Comparison of ENCODE assay signal across 8 cellular contexts in genomic region chr9:114385412-114386181, GRCh38. TPM values are rescaled to one million over a fixed set of nuclear protein-coding genes. Genes with fewer than 3 reads are reported as not detected.
DNase-seq lines count a peak whose midpoint lies in the region; ATAC-seq, FAIRE-seq and TF ChIP-seq lines count a peak whose summit lies in the region.

No MANE protein-coding gene starts in this region.

- H3K27ac ChIP-seq in BLaER1: peak overlapping the region; percentile 93
- 0 out of 2 replicates have a peak overlapping the region, but pooled peaks have one; percentile 13 for H3K27ac ChIP-seq in HUES6 (ENCODE audit: low read depth, low read length)

- H3K9me3 ChIP-seq in BLaER1: no peaks in the 10 kb centered on the region
- no peaks in the 10 kb centered on the region for H3K9me3 ChIP-seq in HUES6 (ENCODE audit: control insufficient read depth, insufficient read depth, low read depth, low read length)

- TF ChIP-seq CTCF in activated B cell treated with CpG ODN at 0.5 μM for 24 hours (IDR thresholded peaks at IDR 0.05) (no peak), bronchial epithelial cell (IDR thresholded peaks at IDR 0.05; ENCODE audit: insufficient read depth, low read length, severe bottlenecking) (no peak), lower leg skin (IDR thresholded peaks at IDR 0.05) (no peak)

- ATAC-seq in GM21381 (IDR thresholded peaks at IDR 0.05; ENCODE audit: unreplicated experiment): peak; percentile 82
- peak; percentile 77 for ATAC-seq in activated B cell treated with CpG ODN at 0.5 μM for 24 hours (ENCODE audit: low read depth)

- intact Hi-C loops in activated B cell treated with CpG ODN at 0.5 μM for 24 hours (cut with micrococcal nuclease): loop anchor here (1.0 to 5.0 kb wide), 6 partner anchors 12 to 227 kb away; partner anchors contain the start of gene TMEM268
- intact Hi-C loops in lower leg skin (cut with DNase I; ENCODE audit: low total_unique reads): no loop called here

- DNase-seq in activated B cell treated with CpG ODN at 0.5 μM for 24 hours (peak; percentile 71), bronchial epithelial cell (ENCODE audit: low read depth) (peak; percentile 96), lower leg skin (ENCODE audit: low spot score in 2 of 2) (peak; percentile 81 to 93), NCI-H1092 (lab: John Stamatoyannopoulos, UW) (no peak)
- peak; percentile 81 for DNase-seq in stimulated activated CD8-positive, alpha-beta memory T cell treated with anti-CD3 and anti-CD28 coated beads, Interleukin-12 subunit alpha, Interleukin-12 subunit beta, amount 100 ng/mL, for 1 hour (ENCODE audit: low read depth)

- TF ChIP-seq POLR2A in lower leg skin (IDR thresholded peaks at IDR 0.05): no peak

- no peaks in the 10 kb centered on the region for H3K9me3 Mint-ChIP-seq in activated B cell treated with CpG ODN at 0.5 μM for 24 hours

- H3K36me3 Mint-ChIP-seq in activated B cell treated with CpG ODN at 0.5 μM for 24 hours (ENCODE audit: low read depth): peaks cover 74% of the 10 kb centered on the region

- peak overlapping the region; percentile 97 for H3K4me3 Mint-ChIP-seq in activated B cell treated with CpG ODN at 0.5 μM for 24 hours

- H3K36me3 ChIP-seq in BLaER1 (peaks cover 20% of the 10 kb centered on the region), HUES6 (ENCODE audit: control insufficient read depth, insufficient read depth, low read length) (no peaks in the 10 kb centered on the region), bronchial epithelial cell (ENCODE audit: control insufficient read depth, insufficient read depth, low read length) (peaks cover 2% of the 10 kb centered on the region)

- H3K4me1 ChIP-seq in BLaER1 (peaks cover 75% of the 10 kb centered on the region), HUES6 (ENCODE audit: control insufficient read depth, insufficient read depth, low read length) (peaks cover 68% of the 10 kb centered on the region)

- peak overlapping the region; percentile 93 for H3K27ac Mint-ChIP-seq in activated B cell treated with CpG ODN at 0.5 μM for 24 hours

- H3K27me3 ChIP-seq in BLaER1 (no peaks in the 10 kb centered on the region), HUES6 (ENCODE audit: control insufficient read depth, insufficient read depth, low read length) (no peaks in the 10 kb centered on the region), bronchial epithelial cell (ENCODE audit: control insufficient read depth, insufficient read depth, low read length) (no peaks in the 10 kb centered on the region)

- POLR2A ChIA-PET in activated B cell treated with CpG ODN at 0.5 μM for 24 hours (lab: Charles Lee): interaction anchor here (0.5 to 23.4 kb wide), 23 partner anchors 8 to 1165 kb away, joined by 3 to 913 read pairs (median 5); partner anchors contain the start of genes ATP6V1G1, FKBP15 and TMEM268

- H4K20me1 ChIP-seq in BLaER1: peaks cover 28% of the 10 kb centered on the region; the same call in 1 of the 2 replicates

- 28 to 43% methylated on average over 11 of the region's 11 CpGs for WGBS in lower leg skin, 2 donors

- CTCF ChIA-PET in activated B cell treated with CpG ODN at 0.5 μM for 24 hours (lab: Charles Lee): interaction anchor here (0.8 to 6.3 kb wide), 12 partner anchors 9 to 268 kb away, joined by 3 to 46 read pairs (median 7); no protein-coding TSS in a partner anchor

- H3K4me2 ChIP-seq in BLaER1: peak overlapping the region; percentile 90

- H3K4me3 ChIP-seq in BLaER1 (peak overlapping the region; percentile 79), HUES6 (ENCODE audit: low read depth, low read length) (no peak overlapping the region), bronchial epithelial cell (ENCODE audit: low read depth, low read length) (no peak overlapping the region), lower leg skin (ENCODE audit: low read depth, poor library complexity, severe bottlenecking) (no peak overlapping the region)

- no peaks in the 10 kb centered on the region for H3K27me3 Mint-ChIP-seq in activated B cell treated with CpG ODN at 0.5 μM for 24 hours

- H3K4me1 Mint-ChIP-seq in activated B cell treated with CpG ODN at 0.5 μM for 24 hours: peaks cover 85% of the 10 kb centered on the region

- FAIRE-seq in bronchial epithelial cell (lab: Jason Lieb, UNC): peak; percentile 93

- peak overlapping the region; percentile 93 for H3K9ac ChIP-seq in BLaER1
- H3K9ac ChIP-seq in HUES6 (ENCODE audit: low read length): no peak overlapping the region

RNA-seq across cellular contexts. Expression of gene AKNA, which starts 2.2 kb away (rescaled TPM):
- 283 and 322 TPM in 2 replicates for total RNA-seq in activated B cell treated with CpG ODN at 0.5 μM for 24 hours
- total RNA-seq in bronchial epithelial cell: 2.6 and 3.7 TPM in 2 replicates
- total RNA-seq in lower leg skin: 10 to 100 TPM in 1 of 4 donors, 1 to 10 TPM in 3; 6.4 to 13.2 (median 8.0) TPM

RNA-seq across cellular contexts. Expression of gene ORM2, which starts 55.9 kb away (rescaled TPM):
- total RNA-seq in activated B cell treated with CpG ODN at 0.5 μM for 24 hours: not detected in 2 replicates
- not detected in 2 replicates for total RNA-seq in bronchial epithelial cell
- total RNA-seq in lower leg skin: not detected

Comparison
In these comparisons a context has a peak if more than half of its experiments do, and no peak if none do; other contexts are left out.
1. RNA of gene AKNA, which starts 2.2 kb away (total RNA-seq): 283 to 322 TPM in activated B cell treated with CpG ODN at 0.5 μM for 24 hours; 6.4 to 13.2 TPM in lower leg skin and 2.6 to 3.7 TPM in bronchial epithelial cell; every median in the first group is over 10 times any median in the second.